In genomic region chr19:10219678-10220077, GRCh38 we compare ENCODE assay signal across 1 cellular context.
A peak's percentile ranks its signal among the peaks of the same experiment; 100 is the strongest.
TF ChIP-seq lines count a peak whose summit lies in the region.

No MANE protein-coding gene starts in this region.

TF ChIP-seq in HepG2, 621 proteins besides CTCF, POLR2A, EP300 and RAD21 (continued from another document):
- TF ChIP-seq CCDC6 (CRISPR knock-in tag; IDR thresholded peaks at IDR 0.05) = no peak
- no peak for TF ChIP-seq FOXP1 (IDR thresholded peaks at IDR 0.05)
- peak; percentile 17; the same call in 1 of the 2 replicates for TF ChIP-seq FOXP1 (CRISPR knock-in tag; IDR thresholded peaks at IDR 0.05)
- TF ChIP-seq RXRA (CRISPR knock-in tag; IDR thresholded peaks at IDR 0.05) = 0 out of 2 replicates have a peak, but pooled peaks have one; percentile 25
TF ChIP-seq in HepG2: peak in this region for 18.
